ENCODE assay signal across 8 cellular contexts in the genomic region with DNA sequence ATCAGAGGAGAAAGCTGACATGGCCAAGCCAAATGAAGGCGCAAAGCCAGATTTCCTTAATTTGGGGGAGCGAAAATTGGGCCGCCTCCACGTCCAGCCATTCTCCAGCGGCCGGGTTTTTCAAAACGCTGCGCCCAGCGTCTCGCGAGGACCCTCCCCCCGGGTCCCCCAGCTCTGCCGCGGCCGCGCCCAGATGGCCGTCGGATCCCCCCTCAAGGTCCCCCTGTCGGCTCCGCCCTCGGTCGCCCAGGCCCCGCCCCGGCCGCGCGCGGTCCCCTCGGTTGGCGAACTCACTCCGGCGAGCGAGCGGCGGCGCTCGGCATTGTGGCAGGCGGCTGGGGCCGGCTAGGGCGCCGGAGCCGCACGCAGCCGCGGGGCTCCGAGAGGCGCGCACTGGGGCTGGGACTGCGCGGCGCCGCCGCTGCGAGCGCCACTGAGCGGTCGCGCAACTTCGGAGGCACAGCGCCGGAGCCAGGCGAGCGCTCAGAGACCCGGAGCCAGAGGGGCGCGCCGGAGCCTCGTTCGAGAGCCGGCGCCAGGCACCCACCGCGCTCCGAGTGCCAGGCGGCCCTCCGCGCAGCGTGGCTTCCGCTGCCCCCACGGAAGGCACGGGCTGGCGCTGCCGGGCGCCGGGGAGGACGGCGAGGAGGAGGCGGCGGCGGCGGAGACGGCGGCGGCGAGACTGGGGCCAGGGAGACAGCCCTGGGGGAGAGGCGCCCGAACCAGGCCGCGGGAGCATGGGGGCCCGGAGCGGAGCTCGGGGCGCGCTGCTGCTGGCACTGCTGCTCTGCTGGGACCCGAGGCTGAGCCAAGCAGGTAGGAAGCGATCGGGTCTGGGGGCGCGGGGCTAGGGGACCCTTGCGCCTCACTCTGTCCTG. TPM values are rescaled to one million over a fixed set of nuclear protein-coding genes. Genes with fewer than 3 reads are reported as not detected.
DNase-seq lines count a peak whose midpoint lies in the region; ATAC-seq and TF ChIP-seq lines count a peak whose summit lies in the region.

A gene (plus strand): TSS at position 322 of the 878 bp plus-strand sequence. CDS start 416 bp downstream, at position 738.

- H3K4me1 Mint-ChIP-seq in CD8-positive, alpha-beta memory T cell: peaks cover 10 to 22% (median 18%) of the 10 kb centered on the region in 3 donors
- H3K4me1 Mint-ChIP-seq in nephron progenitor cell: peaks cover 72% of the 10 kb centered on the region

- H3K4ac ChIP-seq in IMR-90 (ENCODE audit: low read depth, low read length): peak within 1 kb of the TSS; percentile 52; the same call in 1 of the 2 replicates

- H3K4me2 ChIP-seq in IMR-90 (ENCODE audit: low read depth, low read length) (peak within 1 kb of the TSS; percentile 95), PC-3 (ENCODE audit: low read length) (peak within 1 kb of the TSS; percentile 86)

- 1% methylated on average over 56 of the region's 110 CpGs; no CpG with 5 or more reads in 1 of the 2 experiments for WGBS in IMR-90 (ENCODE audit: extremely low coverage in 2 of 2, insufficient read length in 1 of 2), 2 experiments

- H3K36me3 ChIP-seq in CD8-positive, alpha-beta memory T cell (ENCODE audit: insufficient read depth, low read length): no peaks in the 10 kb centered on the region
- H3K36me3 ChIP-seq in IMR-90 (ENCODE audit: control insufficient read depth, insufficient read depth, low read length) (no peaks in the 10 kb centered on the region), PC-3 (ENCODE audit: low read depth, low read length) (no peaks in the 10 kb centered on the region), stomach smooth muscle (ENCODE audit: control insufficient read depth in 2 of 2, insufficient read depth in 2 of 2, low read length in 2 of 2) (no peaks in the 10 kb centered on the region)

- H3K9me2 ChIP-seq in PC-3 (replicated peaks; ENCODE audit: low read length): no peaks in the 10 kb centered on the region

- peak within 1 kb of the TSS; percentile 22; the same call in 1 of the 2 replicates for H2BK20ac ChIP-seq in IMR-90 (ENCODE audit: low read depth, low read length)

- H4K20me1 ChIP-seq in IMR-90 (ENCODE audit: insufficient read depth, low read length) (peaks cover 13% of the 10 kb centered on the region; the same call in 1 of the 2 replicates), PC-3 (ENCODE audit: low read length) (no peaks in the 10 kb centered on the region)

- H3K79me2 ChIP-seq in PC-3 (ENCODE audit: low read length): no peaks in the 10 kb centered on the region

- no peak within 1 kb of the TSS for H3K56ac ChIP-seq in IMR-90 (ENCODE audit: extremely low read depth, insufficient read depth, low read length)

- no peak within 1 kb of the TSS for H3K27ac Mint-ChIP-seq in CD8-positive, alpha-beta memory T cell
- H3K27ac Mint-ChIP-seq in nephron progenitor cell: no peak within 1 kb of the TSS

- H3K23ac ChIP-seq in IMR-90 (ENCODE audit: low read depth, low read length): peak within 1 kb of the TSS; percentile 82

- peak; percentile 45 for TF ChIP-seq CTCF in IMR-90 (conservative IDR thresholded peaks at IDR 0.05; ENCODE audit: low read depth, low read length)
- no peak for TF ChIP-seq CTCF in PC-3 (conservative IDR thresholded peaks at IDR 0.05; ENCODE audit: low read depth, low read length)
- TF ChIP-seq CTCF in nephron progenitor cell (IDR thresholded peaks at IDR 0.05): no peak

- H4K91ac ChIP-seq in IMR-90 (ENCODE audit: insufficient read depth, low read depth, low read length): no peak within 1 kb of the TSS

- H3K36me3 Mint-ChIP-seq in CD8-positive, alpha-beta memory T cell: no peaks in the 10 kb centered on the region
- no peaks in the 10 kb centered on the region for H3K36me3 Mint-ChIP-seq in nephron progenitor cell (ENCODE audit: low read depth)

- H3K27me3 Mint-ChIP-seq in CD8-positive, alpha-beta memory T cell: peaks cover 38 to 71% of the 10 kb centered on the region in 2 donors
- peaks cover 34% of the 10 kb centered on the region for H3K27me3 Mint-ChIP-seq in nephron progenitor cell (ENCODE audit: low read depth, poor library complexity)

- peak within 1 kb of the TSS; percentile 54 for H3K14ac ChIP-seq in IMR-90 (replicated peaks; ENCODE audit: low read depth, low read length)

- no peak within 1 kb of the TSS for H3K18ac ChIP-seq in IMR-90 (ENCODE audit: low read depth, low read length)

- H3K9me3 Mint-ChIP-seq in CD8-positive, alpha-beta memory T cell: no peaks in the 10 kb centered on the region
- H3K9me3 Mint-ChIP-seq in nephron progenitor cell: no peaks in the 10 kb centered on the region

- H3K4me3 ChIP-seq in CD8-positive, alpha-beta memory T cell (ENCODE audit: low read length): peak within 1 kb of the TSS; percentile 49
- peak within 1 kb of the TSS; percentile 63 for H3K4me3 ChIP-seq in IMR-90 (ENCODE audit: insufficient read depth, low read depth, low read length)
- H3K4me3 ChIP-seq in PC-3 (ENCODE audit: low read length): peak within 1 kb of the TSS; percentile 66
- peak within 1 kb of the TSS; percentile 66 to 84 for H3K4me3 ChIP-seq in stomach smooth muscle (ENCODE audit: low read length in 2 of 2)

- peak within 1 kb of the TSS; percentile 36 for H2BK120ac ChIP-seq in IMR-90 (ENCODE audit: low read depth, low read length)

- POLR2A ChIA-PET in CD8-positive, alpha-beta memory T cell (lab: Charles Lee): no interaction called here
- POLR2A ChIA-PET in IMR-90 (lab: Charles Lee; ENCODE audit: unreplicated experiment) (no interaction called here), PC-3 (lab: Charles Lee; ENCODE audit: unreplicated experiment) (no interaction called here)

- no peak within 1 kb of the TSS for H2AK5ac ChIP-seq in IMR-90 (ENCODE audit: low read depth, low read length)

- TF ChIP-seq POLR2A in IMR-90 (IDR thresholded peaks at IDR 0.05; ENCODE audit: low read depth, low read length): peak; percentile 88

- no peaks in the 10 kb centered on the region for H3F3A ChIP-seq in PC-3 (ENCODE audit: low read length, unreplicated experiment)

- peak within 1 kb of the TSS in 1 of 2 experiments; percentile 66; a peak in 1 of 4 replicates for H4K8ac ChIP-seq in IMR-90 (ENCODE audit: low read depth in 2 of 2, low read length in 2 of 2)

- peak within 1 kb of the TSS; percentile 80 for H2AFZ ChIP-seq in IMR-90 (replicated peaks; ENCODE audit: low read length, poor library complexity)
- H2AFZ ChIP-seq in PC-3 (ENCODE audit: low read length): peak within 1 kb of the TSS; percentile 68

- H3K4me3 Mint-ChIP-seq in CD8-positive, alpha-beta memory T cell: peak within 1 kb of the TSS; percentile 61 to 87 (median 67)
- peak within 1 kb of the TSS; percentile 86 for H3K4me3 Mint-ChIP-seq in nephron progenitor cell

- 0 out of 2 replicates have a peak, but pooled peaks cover 3% of the 10 kb centered on the region for H3K9me1 ChIP-seq in IMR-90 (ENCODE audit: insufficient read depth, low read length)

- TF ChIP-seq RAD21 in IMR-90 (IDR thresholded peaks at IDR 0.05; ENCODE audit: low read length): peak; percentile 24

- dilution Hi-C loops in IMR-90 (cut with HindIII; ENCODE audit: low sequenced_read_pairs, unreplicated experiment): no loop called here

- peaks cover 47% of the 10 kb centered on the region for H3K27me3 ChIP-seq in CD8-positive, alpha-beta memory T cell (ENCODE audit: insufficient read depth, low read length, poor library complexity, severe bottlenecking)
- H3K27me3 ChIP-seq in IMR-90 (ENCODE audit: control insufficient read depth, insufficient read depth, low read length): peaks cover 26% of the 10 kb centered on the region
- peaks cover 40% of the 10 kb centered on the region for H3K27me3 ChIP-seq in PC-3 (ENCODE audit: low read length)
- peaks cover 11 to 18% of the 10 kb centered on the region in 2 donors for H3K27me3 ChIP-seq in stomach smooth muscle (ENCODE audit: control insufficient read depth in 1 of 2, insufficient read depth in 2 of 2, low read length in 2 of 2)

- no peak within 1 kb of the TSS for H4K5ac ChIP-seq in IMR-90 (ENCODE audit: low read depth, low read length)

- BruUV-seq in IMR-90 (replicated peaks; lab: Mats Ljungman, UMichigan): no TSS peak
- no TSS peak for BruUV-seq in PC-3 (replicated peaks; lab: Mats Ljungman, UMichigan)

- H3K9ac ChIP-seq in IMR-90 (ENCODE audit: low read depth, low read length) (peak within 1 kb of the TSS; percentile 43), PC-3 (ENCODE audit: low read length) (no peak within 1 kb of the TSS), stomach smooth muscle (ENCODE audit: low read length in 2 of 2) (peak within 1 kb of the TSS; percentile 70 to 75)

- no peak within 1 kb of the TSS for H2BK5ac ChIP-seq in IMR-90 (ENCODE audit: low read depth, low read length, poor library complexity, severe bottlenecking)

- peaks cover 10% of the 10 kb centered on the region for H3K4me1 ChIP-seq in CD8-positive, alpha-beta memory T cell (ENCODE audit: insufficient read depth, low read length)
- peaks cover 9% of the 10 kb centered on the region for H3K4me1 ChIP-seq in IMR-90 (ENCODE audit: control insufficient read depth, insufficient read depth, low read length)
- H3K4me1 ChIP-seq in PC-3 (ENCODE audit: insufficient read depth, low read length): peaks cover 9% of the 10 kb centered on the region; the same call in 1 of the 2 replicates
- H3K4me1 ChIP-seq in stomach smooth muscle (ENCODE audit: control insufficient read depth, insufficient read depth, low read length): peaks cover 43% of the 10 kb centered on the region

- DNase-seq in CD8-positive, alpha-beta memory T cell: peak in 3 of 5 donors; percentile 11 to 55 (median 27)
- DNase-seq in IMR-90 (peak; percentile 85), PC-3 (peak; percentile 62), foreskin melanocyte (peak; percentile 61), nephron progenitor cell (peak; percentile 97), COLO829 (ENCODE audit: low spot score) (no peak)
- DNase-seq in activated naive CD4-positive, alpha-beta T cell treated with Interleukin-2 at 50 U/mL for 16 hours: peak; percentile 58

- ATAC-seq in IMR-90 (ENCODE audit: low read depth) (peak; percentile 94), PC-3 (peak; percentile 63)

- H2AK9ac ChIP-seq in IMR-90 (replicated peaks; ENCODE audit: low read depth, low read length, poor library complexity): peak within 1 kb of the TSS; percentile 63

- no peak within 1 kb of the TSS for H3K27ac ChIP-seq in CD8-positive, alpha-beta memory T cell (ENCODE audit: low read depth, low read length)
- peak within 1 kb of the TSS; percentile 11; the same call in 1 of the 2 replicates for H3K27ac ChIP-seq in IMR-90 (ENCODE audit: insufficient read depth, low read length)
- no peak within 1 kb of the TSS for H3K27ac ChIP-seq in PC-3 (ENCODE audit: low read length)
- peak within 1 kb of the TSS; percentile 75 for H3K27ac ChIP-seq in stomach smooth muscle (ENCODE audit: low read length)

- H3K9me3 ChIP-seq in CD8-positive, alpha-beta memory T cell (ENCODE audit: low read length): no peaks in the 10 kb centered on the region
- H3K9me3 ChIP-seq in IMR-90 (ENCODE audit: control insufficient read depth, insufficient read depth, low read length): no peaks in the 10 kb centered on the region
- no peaks in the 10 kb centered on the region for H3K9me3 ChIP-seq in PC-3 (ENCODE audit: low read length)
- no peaks in the 10 kb centered on the region for H3K9me3 ChIP-seq in stomach smooth muscle (ENCODE audit: control insufficient read depth in 2 of 2, low read length in 2 of 2)

- CTCF ChIA-PET in CD8-positive, alpha-beta memory T cell (lab: Charles Lee): no interaction called here
- CTCF ChIA-PET in IMR-90 (lab: Yijun Ruan, JAX) (interaction anchor here (0.5 to 1.0 kb wide), 3 partner anchors 11 to 57 kb away, joined by 3 read pairs; no protein-coding TSS in a partner anchor), PC-3 (lab: Charles Lee) (no interaction called here)

- H3K79me1 ChIP-seq in IMR-90 (ENCODE audit: low read depth in 1 of 2, low read length in 2 of 2): peaks cover 18 to 28% of the 10 kb centered on the region in 2 experiments; a peak in 3 of 4 replicates

- no peak within 1 kb of the TSS for H2BK15ac ChIP-seq in IMR-90 (ENCODE audit: low read depth, low read length)

- intact Hi-C loops in IMR-90 (cut with micrococcal nuclease) (loop anchor here (1.0 to 10.0 kb wide), 4 partner anchors 23 to 398 kb away; a partner anchor contains a TSS), PC-3 (cut with micrococcal nuclease) (no loop called here)

- in situ Hi-C loops in IMR-90 (cut with MboI; ENCODE audit: low sequenced_read_pairs): loop anchor here (5.0 kb wide), 1 partner anchor 55 kb away; no protein-coding TSS in a partner anchor

RNA-seq across cellular contexts. Expression of the gene that starts here (rescaled TPM):
- under 1 TPM; 0.11 to 0.13 TPM for total RNA-seq in CD8-positive, alpha-beta memory T cell
- 0.06 TPM for polyA plus RNA-seq in CD8-positive, alpha-beta memory T cell
- total RNA-seq in IMR-90 (2012; rRNA removed) (1.4 and 1.6 TPM in 2 replicates), PC-3 (2014; rRNA removed) (0.26 and 0.46 TPM in 2 replicates)
- polyA plus RNA-seq in IMR-90 (2012; rRNA removed): 4.2 and 4.4 TPM in 2 replicates
- 3.2 and 6.3 TPM in 2 replicates for polyA plus RNA-seq in IMR-90 (2012; cell fraction: cytosol; rRNA removed)
- 6.9 and 11.9 TPM in 2 replicates for polyA plus RNA-seq in IMR-90 (2012; cell fraction: nucleus; rRNA removed; ENCODE audit: low replicate concordance)

Comparison
In these comparisons a context has a peak if more than half of its experiments do, and no peak if none do; other contexts are left out.
1. Peak in DNase-seq and H3K4me3 ChIP-seq in CD8-positive, alpha-beta memory T cell; RNA of the gene not detected or under 1 TPM.
2. Peak in DNase-seq, ATAC-seq, H3K4me3 ChIP-seq and H3K4me2 ChIP-seq in PC-3; RNA of the gene not detected or under 1 TPM.
3. H3K27ac ChIP-seq: peak in IMR-90 (single experiment) and stomach smooth muscle (single experiment); none in CD8-positive, alpha-beta memory T cell (single experiment) and PC-3 (single experiment).
4. Peak in every context shown above with its lines, with median percentiles within 50 percentile points of each other: H3K4me3 ChIP-seq.